In the genomic region with DNA sequence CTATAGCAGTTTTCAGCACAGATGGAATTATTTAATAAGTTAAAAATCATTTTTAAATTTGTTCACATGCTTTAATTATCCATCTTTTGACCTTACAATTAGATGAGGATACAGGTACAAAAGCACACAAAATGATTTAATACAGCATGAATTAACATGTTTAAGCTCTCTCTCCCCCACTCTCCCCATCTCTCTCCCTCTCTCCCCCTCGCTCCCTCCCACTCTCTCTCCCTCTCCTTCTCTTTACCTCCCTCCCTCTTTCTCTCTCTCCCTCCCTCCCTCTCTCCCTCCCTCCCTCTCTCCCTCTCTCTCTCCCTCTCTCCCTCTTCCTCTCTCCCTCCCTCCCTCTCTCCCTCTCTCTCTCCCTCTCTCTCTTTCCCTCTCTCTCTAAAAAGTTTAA, we compare ENCODE assay signal across 15 cellular contexts. TPM values are rescaled to one million over a fixed set of nuclear protein-coding genes. Genes with fewer than 3 reads are reported as not detected.
A peak's percentile ranks its signal among the peaks of the same experiment; 100 is the strongest.
DNase-seq lines count a peak whose midpoint lies in the region; ATAC-seq and TF ChIP-seq lines count a peak whose summit lies in the region.
"Had no signal": no experiment of that assay in that cellular context is flagged by ENCODE, and none has a peak within 500 bp of the region (broad histone marks: within the 10 kb centered on the region; RNA-seq: fewer than 3 reads in every experiment).

No MANE protein-coding gene starts in this region.

- TF ChIP-seq CTCF in activated CD8-positive, alpha-beta T cell treated with anti-CD3 and anti-CD28 coated beads for 36 hours (IDR thresholded peaks at IDR 0.05): no peak

- POLR2A ChIA-PET in activated CD8-positive, alpha-beta T cell treated with anti-CD3 and anti-CD28 coated beads for 36 hours (lab: Charles Lee): interaction anchor here (0.6 kb wide), 1 partner anchor 8 kb away, joined by 3 read pairs; the partner anchor contains the start of gene NBAS

- peak overlapping the region; percentile 35 for H3K27ac Mint-ChIP-seq in activated T-cell treated with anti-CD3 and anti-CD28 coated beads, Interleukin-2, amount 50 U/mL, for 72 hours
- peak overlapping the region; percentile 43 for H3K27ac Mint-ChIP-seq in activated T-helper 17 cell treated with anti-CD3 and anti-CD28 coated beads, Interleukin-2, amount 50 U/mL, for 72 hours
- H3K27ac Mint-ChIP-seq in activated CD8-positive, alpha-beta T cell treated with anti-CD3 and anti-CD28 coated beads for 36 hours: no peak overlapping the region
- H3K27ac Mint-ChIP-seq: CD4-positive, alpha-beta T cell; GM23338 had no signal

- no peak for DNase-seq in activated T-cell treated with anti-CD3 and anti-CD28 coated beads, Interleukin-2, amount 50 U/mL, for 72 hours
- DNase-seq in activated T-cell treated with anti-CD3 and anti-CD28 coated beads, Interleukin-2, amount 50 U/mL, for 48 hours: no peak
- DNase-seq in erythroblast (lab: John Stamatoyannopoulos, UW) (peak; percentile 23 to 65), NCI-H345 treated with DMSO at 0.1 percent for 48 hours (lab: John Stamatoyannopoulos, UW; ENCODE audit: unreplicated experiment) (no peak)
- DNase-seq in activated CD4-positive, alpha-beta T cell treated with anti-CD3 and anti-CD28 coated beads for 1 hour: no peak
- no peak for DNase-seq in activated CD8-positive, alpha-beta T cell treated with anti-CD3 and anti-CD28 coated beads for 36 hours
- DNase-seq: AML-193; Caco-2; CD4-positive, alpha-beta T cell; H7; KBM-7 had no signal

- intact Hi-C loops in activated CD8-positive, alpha-beta T cell treated with anti-CD3 and anti-CD28 coated beads for 36 hours (cut with micrococcal nuclease): no loop called here

- no peak for ATAC-seq in activated T-cell treated with anti-CD3 and anti-CD28 coated beads, Interleukin-2, amount 50 U/mL, for 72 hours (replicated peaks in 1 of 2)
- ATAC-seq in activated T-helper 17 cell treated with anti-CD3 and anti-CD28 coated beads, Interleukin-2, amount 50 U/mL, for 72 hours (replicated peaks): no peak
- no peak for ATAC-seq in activated CD8-positive, alpha-beta T cell treated with anti-CD3 and anti-CD28 coated beads for 36 hours
- ATAC-seq: A549, GM23338, HCT116 had no signal

- H3K27me3 Mint-ChIP-seq in activated T-cell treated with anti-CD3 and anti-CD28 coated beads, Interleukin-2, amount 50 U/mL, for 72 hours (ENCODE audit: low read depth): no peaks in the 10 kb centered on the region
- no peaks in the 10 kb centered on the region for H3K27me3 Mint-ChIP-seq in activated T-helper 17 cell treated with anti-CD3 and anti-CD28 coated beads, Interleukin-2, amount 50 U/mL, for 72 hours
- H3K27me3 Mint-ChIP-seq in activated CD8-positive, alpha-beta T cell treated with anti-CD3 and anti-CD28 coated beads for 36 hours: no peaks in the 10 kb centered on the region
- H3K27me3 Mint-ChIP-seq: CD4-positive, alpha-beta T cell had no signal

- no peak for TF ChIP-seq POLR2A in erythroblast (IDR thresholded peaks at IDR 0.05; ENCODE audit: low read length)

- CTCF ChIA-PET in activated CD8-positive, alpha-beta T cell treated with anti-CD3 and anti-CD28 coated beads for 36 hours (lab: Charles Lee): interaction anchor here (0.7 to 2.9 kb wide), 3 partner anchors 10 to 26 kb away, joined by 3 to 13 read pairs (median 3); no protein-coding TSS in a partner anchor

- no peaks in the 10 kb centered on the region for H3K9me3 Mint-ChIP-seq in activated T-cell treated with anti-CD3 and anti-CD28 coated beads, Interleukin-2, amount 50 U/mL, for 72 hours
- H3K9me3 Mint-ChIP-seq in activated T-helper 17 cell treated with anti-CD3 and anti-CD28 coated beads, Interleukin-2, amount 50 U/mL, for 72 hours: no peaks in the 10 kb centered on the region
- H3K9me3 Mint-ChIP-seq in activated CD8-positive, alpha-beta T cell treated with anti-CD3 and anti-CD28 coated beads for 36 hours: no peaks in the 10 kb centered on the region
- H3K9me3 Mint-ChIP-seq: CD4-positive, alpha-beta T cell; GM23338 had no signal

- H3K4me3 Mint-ChIP-seq in activated T-cell treated with anti-CD3 and anti-CD28 coated beads, Interleukin-2, amount 50 U/mL, for 72 hours: no peak overlapping the region
- no peak overlapping the region for H3K4me3 Mint-ChIP-seq in activated T-helper 17 cell treated with anti-CD3 and anti-CD28 coated beads, Interleukin-2, amount 50 U/mL, for 72 hours
- no peak overlapping the region for H3K4me3 Mint-ChIP-seq in activated CD8-positive, alpha-beta T cell treated with anti-CD3 and anti-CD28 coated beads for 36 hours
- H3K4me3 Mint-ChIP-seq: CD4-positive, alpha-beta T cell; GM23338 had no signal

- H3K4me1 Mint-ChIP-seq in activated T-cell treated with anti-CD3 and anti-CD28 coated beads, Interleukin-2, amount 50 U/mL, for 72 hours (ENCODE audit: low read depth): peaks cover 14% of the 10 kb centered on the region
- peaks cover 6% of the 10 kb centered on the region for H3K4me1 Mint-ChIP-seq in activated T-helper 17 cell treated with anti-CD3 and anti-CD28 coated beads, Interleukin-2, amount 50 U/mL, for 72 hours
- H3K4me1 Mint-ChIP-seq in activated CD8-positive, alpha-beta T cell treated with anti-CD3 and anti-CD28 coated beads for 36 hours (ENCODE audit: low read depth): peaks cover 10% of the 10 kb centered on the region
- H3K4me1 Mint-ChIP-seq: GM23338 had no signal

- peaks cover 0 to 9% of the 10 kb centered on the region in 2 donors for H3K36me3 Mint-ChIP-seq in activated T-cell treated with anti-CD3 and anti-CD28 coated beads, Interleukin-2, amount 50 U/mL, for 72 hours (ENCODE audit: insufficient read depth in 2 of 2)
- peaks cover 75% of the 10 kb centered on the region for H3K36me3 Mint-ChIP-seq in activated T-helper 17 cell treated with anti-CD3 and anti-CD28 coated beads, Interleukin-2, amount 50 U/mL, for 72 hours (ENCODE audit: low read depth)
- peaks cover 21% of the 10 kb centered on the region for H3K36me3 Mint-ChIP-seq in activated CD8-positive, alpha-beta T cell treated with anti-CD3 and anti-CD28 coated beads for 36 hours (ENCODE audit: low read depth)

RNA-seq across cellular contexts. Expression of gene NBAS, which starts 7.6 kb away (rescaled TPM):
- 10 to 100 TPM; 45.9 to 50.8 TPM for total RNA-seq in activated T-cell treated with anti-CD3 and anti-CD28 coated beads, Interleukin-2, amount 50 U/mL, for 72 hours
- total RNA-seq in activated T-helper 17 cell treated with anti-CD3 and anti-CD28 coated beads, Interleukin-2, amount 50 U/mL, for 72 hours: 10 to 100 TPM; 36.3 to 39.5 TPM
- total RNA-seq in activated CD8-positive, alpha-beta T cell treated with anti-CD3 and anti-CD28 coated beads for 36 hours: 10 to 100 TPM; 40.9 to 41.9 TPM

RNA-seq across cellular contexts. Expression of gene DDX1, which starts 38.1 kb away (rescaled TPM):
- 10 to 100 TPM; 55.8 to 56.0 TPM for total RNA-seq in activated T-cell treated with anti-CD3 and anti-CD28 coated beads, Interleukin-2, amount 50 U/mL, for 72 hours
- total RNA-seq in activated T-helper 17 cell treated with anti-CD3 and anti-CD28 coated beads, Interleukin-2, amount 50 U/mL, for 72 hours: 10 to 100 TPM; 41.1 to 95.2 TPM
- total RNA-seq in activated CD8-positive, alpha-beta T cell treated with anti-CD3 and anti-CD28 coated beads for 36 hours: 10 to 100 TPM; 90.3 to 92.5 TPM

Comparison
In these comparisons a context has a peak if more than half of its experiments do, and no peak if none do; other contexts are left out.
1. DNase-seq: peak in erythroblast (2 of 2); none in activated T-cell treated with anti-CD3 and anti-CD28 coated beads, Interleukin-2, amount 50 U/mL, for 72 hours (0 of 2), activated T-cell treated with anti-CD3 and anti-CD28 coated beads, Interleukin-2, amount 50 U/mL, for 48 hours (0 of 2), activated CD4-positive, alpha-beta T cell treated with anti-CD3 and anti-CD28 coated beads for 1 hour (single experiment), activated CD8-positive, alpha-beta T cell treated with anti-CD3 and anti-CD28 coated beads for 36 hours (single experiment) and NCI-H345 treated with DMSO at 0.1 percent for 48 hours (single experiment).